1 cellular context compared by ENCODE assay signal in the genomic region with DNA sequence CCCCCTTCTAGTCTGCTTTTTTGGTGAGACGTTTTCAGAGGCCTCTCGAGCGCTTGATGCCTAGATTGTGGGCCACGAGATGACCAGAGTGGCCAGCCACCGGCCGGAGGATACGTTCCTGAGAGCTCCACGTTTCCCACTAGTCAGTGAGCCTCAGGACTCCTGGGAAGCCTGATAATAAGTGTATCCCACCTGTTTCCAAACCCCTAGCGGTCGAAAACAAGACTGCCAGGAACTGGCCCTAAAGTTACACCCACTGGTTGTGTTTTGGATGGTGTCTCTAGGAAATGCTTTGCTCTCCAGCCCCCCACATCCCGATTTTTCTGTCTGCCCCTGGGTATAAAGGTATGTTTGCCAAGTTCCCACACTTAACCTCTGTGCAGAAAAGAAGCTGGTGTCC.
TF ChIP-seq lines count a peak whose summit lies in the region.

No MANE protein-coding gene starts in this region.

TF ChIP-seq in IMR-90, 13 proteins besides CTCF, POLR2A, EP300 and RAD21:
- TF ChIP-seq MXI1 (IDR thresholded peaks at IDR 0.05; ENCODE audit: borderline replicate concordance, low read depth, low read length) (no peak), RCOR1 (IDR thresholded peaks at IDR 0.05; ENCODE audit: insufficient replicate concordance, low read length) (no peak), RFX5 (IDR thresholded peaks at IDR 0.05; ENCODE audit: low read depth, low read length) (no peak), NFE2L2 (IDR thresholded peaks at IDR 0.05; ENCODE audit: low read depth, low read length) (no peak), SMC3 (IDR thresholded peaks at IDR 0.05; ENCODE audit: low read depth, low read length) (no peak), CEBPB (IDR thresholded peaks at IDR 0.05; ENCODE audit: low read depth, low read length) (no peak), BHLHE40 (IDR thresholded peaks at IDR 0.05; ENCODE audit: low read depth, low read length) (no peak), MAZ (IDR thresholded peaks at IDR 0.05; ENCODE audit: borderline replicate concordance, low read depth, low read length) (no peak), FOS (IDR thresholded peaks at IDR 0.05; ENCODE audit: low read depth, low read length) (no peak), MAFK (IDR thresholded peaks at IDR 0.05; ENCODE audit: low read depth, low read length) (no peak), CHD1 (IDR thresholded peaks at IDR 0.05; ENCODE audit: low read depth, low read length) (no peak)
- TF ChIP-seq, protein P1, sequence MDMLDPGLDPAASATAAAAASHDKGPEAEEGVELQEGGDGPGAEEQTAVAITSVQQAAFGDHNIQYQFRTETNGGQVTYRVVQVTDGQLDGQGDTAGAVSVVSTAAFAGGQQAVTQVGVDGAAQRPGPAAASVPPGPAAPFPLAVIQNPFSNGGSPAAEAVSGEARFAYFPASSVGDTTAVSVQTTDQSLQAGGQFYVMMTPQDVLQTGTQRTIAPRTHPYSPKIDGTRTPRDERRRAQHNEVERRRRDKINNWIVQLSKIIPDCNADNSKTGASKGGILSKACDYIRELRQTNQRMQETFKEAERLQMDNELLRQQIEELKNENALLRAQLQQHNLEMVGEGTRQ (IDR thresholded peaks at IDR 0.05; ENCODE audit: low read depth, low read length) = no peak
- TF ChIP-seq, protein P2, sequence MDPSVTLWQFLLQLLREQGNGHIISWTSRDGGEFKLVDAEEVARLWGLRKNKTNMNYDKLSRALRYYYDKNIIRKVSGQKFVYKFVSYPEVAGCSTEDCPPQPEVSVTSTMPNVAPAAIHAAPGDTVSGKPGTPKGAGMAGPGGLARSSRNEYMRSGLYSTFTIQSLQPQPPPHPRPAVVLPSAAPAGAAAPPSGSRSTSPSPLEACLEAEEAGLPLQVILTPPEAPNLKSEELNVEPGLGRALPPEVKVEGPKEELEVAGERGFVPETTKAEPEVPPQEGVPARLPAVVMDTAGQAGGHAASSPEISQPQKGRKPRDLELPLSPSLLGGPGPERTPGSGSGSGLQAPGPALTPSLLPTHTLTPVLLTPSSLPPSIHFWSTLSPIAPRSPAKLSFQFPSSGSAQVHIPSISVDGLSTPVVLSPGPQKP (IDR thresholded peaks at IDR 0.05; ENCODE audit: borderline replicate concordance, low read depth, low read length) = no peak
